ENCODE assay signal across 8 cellular contexts in genomic region chr15:90165659-90166489, GRCh38. TPM values are rescaled to one million over a fixed set of nuclear protein-coding genes. Genes with fewer than 3 reads are reported as not detected.
DNase-seq lines count a peak whose midpoint lies in the region; ATAC-seq, FAIRE-seq and TF ChIP-seq lines count a peak whose summit lies in the region.

No MANE protein-coding gene starts in this region.

- intact Hi-C loops in testis (cut with DNase I; ENCODE audit: low total_unique reads) = no loop called here

- no peaks in the 10 kb centered on the region for H3K27me3 ChIP-seq in lung (ENCODE audit: control insufficient read depth, insufficient read depth)
- H3K27me3 ChIP-seq in testis = no peaks in the 10 kb centered on the region

- H3K9me3 ChIP-seq in lung (ENCODE audit: control insufficient read depth in 2 of 2, insufficient read depth in 1 of 2, low read length in 1 of 2) (no peaks in the 10 kb centered on the region), testis (no peaks in the 10 kb centered on the region)

- H3K4me3 ChIP-seq in lung (no peak overlapping the region), testis (no peak overlapping the region)

- no peak for TF ChIP-seq CTCF in lung (IDR thresholded peaks at IDR 0.05; ENCODE audit: control extremely low read depth, extremely low read depth)
- TF ChIP-seq CTCF in testis (IDR thresholded peaks at IDR 0.05) = no peak

- H3K27ac ChIP-seq in lung (ENCODE audit: low read depth in 1 of 2, low read length in 1 of 2) (peak overlapping the region; percentile 76 to 90), testis (no peak overlapping the region)

- ATAC-seq in HG03066 (IDR thresholded peaks at IDR 0.05; ENCODE audit: low read depth, unreplicated experiment) = peak; percentile 58
- peak; percentile 90 for ATAC-seq in lung (ENCODE audit: insufficient read depth, low FRiP score)
- no peak for ATAC-seq in HG03521 (IDR thresholded peaks at IDR 0.05; ENCODE audit: unreplicated experiment)

- no peak for FAIRE-seq in GM12892 (lab: Jason Lieb, UNC)

- H3K36me3 ChIP-seq in lung (ENCODE audit: control insufficient read depth in 2 of 2, insufficient read depth in 2 of 2, low read length in 2 of 2) (no peaks in the 10 kb centered on the region), testis (ENCODE audit: low read depth, missing control alignments) (no peaks in the 10 kb centered on the region)

- 42 to 55% methylated on average over 14 of the region's 14 CpGs for WGBS in lung, 2 donors
- 43 to 48% methylated on average over 14 of the region's 14 CpGs for WGBS in testis, 2 donors

- DNase-seq in EH (ENCODE audit: low read depth) (peak; percentile 100), NOMO-1 treated with dmso at 0.1 percent for 144 hours (lab: John Stamatoyannopoulos, UW; ENCODE audit: unreplicated experiment) (peak; percentile 53), brain pericyte (ENCODE audit: low read depth, low spot score) (peak; percentile 67), lung (ENCODE audit: low spot score) (peak; percentile 92), testis (peak; percentile 51), GM12892 (ENCODE audit: insufficient read length) (no peak)

- TF ChIP-seq POLR2A in testis (IDR thresholded peaks at IDR 0.05) (no peak), GM12892 (IDR thresholded peaks at IDR 0.05; ENCODE audit: low read depth, low read length) (no peak)

- H3K4me1 ChIP-seq in lung (ENCODE audit: control insufficient read depth in 2 of 2, insufficient read depth in 2 of 2, low read length in 2 of 2) (peaks cover 0 to 2% of the 10 kb centered on the region in 2 donors), testis (peaks cover 1% of the 10 kb centered on the region)

RNA-seq across cellular contexts. Expression of gene SEMA4B, which starts 35.3 kb away (rescaled TPM):
- total RNA-seq in lung (10 to 100 TPM; 59.1 to 87.5 TPM), testis (10 to 100 TPM; 59.4 to 78.3 TPM)
- polyA plus RNA-seq in lung (10 to 100 TPM; 24.0 to 80.4 TPM), testis (ENCODE audit: insufficient read depth, low read depth, low replicate concordance) (22.2 TPM)
- 7.3 TPM for polyA plus RNA-seq in GM12892 (2012; ENCODE audit: missing spikeins)

Comparison
In these comparisons a context has a peak if more than half of its experiments do, and no peak if none do; other contexts are left out.
1. H3K27ac ChIP-seq: peak in lung (2 of 2); none in testis (0 of 2).